11 cellular contexts compared by ENCODE assay signal in genomic region chr19:41862445-41862986, GRCh38. TPM values are rescaled to one million over a fixed set of nuclear protein-coding genes. Genes with fewer than 3 reads are reported as not detected.
A peak's percentile ranks its signal among the peaks of the same experiment; 100 is the strongest.
DNase-seq lines count a peak whose midpoint lies in the region; ATAC-seq and TF ChIP-seq lines count a peak whose summit lies in the region.
"Had no signal": no experiment of that assay in that cellular context is flagged by ENCODE, and none has a peak within 500 bp of the region (broad histone marks: within the 10 kb centered on the region; RNA-seq: fewer than 3 reads in every experiment).

No MANE protein-coding gene starts in this region.

- intact Hi-C loops in activated CD4-positive, alpha-beta T cell treated with anti-CD3 and anti-CD28 coated beads, Interleukin-2, amount 10 ng/mL, durations not matched to agents 24 days and 14 days (cut with micrococcal nuclease): no loop called here

- H3K27ac ChIP-seq in WERI-Rb-1: peak overlapping the region; percentile 19
- peak overlapping the region; percentile 18 for H3K27ac ChIP-seq in fibroblast of lung (ENCODE audit: insufficient read depth, low read length)
- H3K27ac ChIP-seq: colonic mucosa had no signal

- H3K9me3 ChIP-seq in WERI-Rb-1 (ENCODE audit: severe bottlenecking): no peaks in the 10 kb centered on the region
- H3K9me3 ChIP-seq in fibroblast of lung (ENCODE audit: control insufficient read depth, insufficient read depth, low read depth, low read length): no peaks in the 10 kb centered on the region
- H3K9me3 ChIP-seq: colonic mucosa had no signal

- H3K4me1 Mint-ChIP-seq in activated CD4-positive, alpha-beta T cell treated with anti-CD3 and anti-CD28 coated beads, Interleukin-2, amount 10 ng/mL, durations not matched to agents 24 days and 14 days: peaks cover 52% of the 10 kb centered on the region
- H3K4me1 Mint-ChIP-seq in stimulated activated naive B cell treated with anti-CD40 and anti-IgM and Interleukin-4, amounts not matched to agents 10 μg/mL and 1 μg/mL and 100 μg/mL, for 72 hours: peaks cover 33 to 61% of the 10 kb centered on the region in 2 donors

- peak; percentile 64 for DNase-seq in activated CD4-positive, alpha-beta T cell treated with anti-CD3 and anti-CD28 coated beads, Interleukin-2, amount 10 ng/mL, durations not matched to agents 24 days and 14 days
- DNase-seq in activated CD4-positive, alpha-beta T cell treated with anti-CD3 and anti-CD28 coated beads, Interleukin-2, amount 50 U/mL, for 1 hour: no peak
- DNase-seq in WERI-Rb-1 (no peak), fibroblast of lung (ENCODE audit: low read depth in 2 of 2) (no peak), D341Med (ENCODE audit: low spot score) (no peak)
- no peak for DNase-seq in stimulated activated naive B cell treated with anti-CD40 and anti-IgM and Interleukin-4, amounts not matched to agents 10 μg/mL and 1 μg/mL and 100 μg/mL, for 72 hours
- no peak for DNase-seq in effector CD4-positive, alpha-beta T cell
- DNase-seq: colonic mucosa, NCI-H2029 had no signal

- H3K4me3 ChIP-seq in WERI-Rb-1 (ENCODE audit: low read depth, low read length) (no peak overlapping the region), fibroblast of lung (replicated peaks in 1 of 4; ENCODE audit: control extremely low read depth in 1 of 4, insufficient read depth in 1 of 4, low read depth in 3 of 4, low read length in 4 of 4) (peak overlapping the region in 3 of 4 experiments; percentile 92 to 99 (median 97))
- H3K4me3 ChIP-seq: colonic mucosa, lung had no signal

- H4K20me1 ChIP-seq in fibroblast of lung (ENCODE audit: control insufficient read depth, extremely low read depth, insufficient read depth, low read length): no peaks in the 10 kb centered on the region

- peaks cover 8% of the 10 kb centered on the region for H3K4me1 ChIP-seq in fibroblast of lung (ENCODE audit: control insufficient read depth, extremely low read depth, insufficient read depth, low read length)

- H3K27ac Mint-ChIP-seq in activated CD4-positive, alpha-beta T cell treated with anti-CD3 and anti-CD28 coated beads, Interleukin-2, amount 10 ng/mL, durations not matched to agents 24 days and 14 days: peak overlapping the region; percentile 93
- H3K27ac Mint-ChIP-seq in stimulated activated naive B cell treated with anti-CD40 and anti-IgM and Interleukin-4, amounts not matched to agents 10 μg/mL and 1 μg/mL and 100 μg/mL, for 72 hours: peak overlapping the region; percentile 89

- H3K27me3 Mint-ChIP-seq in activated CD4-positive, alpha-beta T cell treated with anti-CD3 and anti-CD28 coated beads, Interleukin-2, amount 10 ng/mL, durations not matched to agents 24 days and 14 days: no peaks in the 10 kb centered on the region
- no peaks in the 10 kb centered on the region for H3K27me3 Mint-ChIP-seq in stimulated activated naive B cell treated with anti-CD40 and anti-IgM and Interleukin-4, amounts not matched to agents 10 μg/mL and 1 μg/mL and 100 μg/mL, for 72 hours

- H3K4me2 ChIP-seq in fibroblast of lung (ENCODE audit: extremely low read depth, insufficient read depth, low read length): peak overlapping the region; percentile 86

- no peak overlapping the region for H2AFZ ChIP-seq in fibroblast of lung (ENCODE audit: low read length)

- peaks cover 60% of the 10 kb centered on the region for H3K36me3 Mint-ChIP-seq in activated CD4-positive, alpha-beta T cell treated with anti-CD3 and anti-CD28 coated beads, Interleukin-2, amount 10 ng/mL, durations not matched to agents 24 days and 14 days (ENCODE audit: low read depth)
- H3K36me3 Mint-ChIP-seq in stimulated activated naive B cell treated with anti-CD40 and anti-IgM and Interleukin-4, amounts not matched to agents 10 μg/mL and 1 μg/mL and 100 μg/mL, for 72 hours: peaks cover 51 to 55% of the 10 kb centered on the region in 2 donors

- H3K9ac ChIP-seq in fibroblast of lung (ENCODE audit: insufficient read depth, low read length): no peak overlapping the region

- TF ChIP-seq CTCF in WERI-Rb-1 (IDR thresholded peaks at IDR 0.05; ENCODE audit: low read depth, low read length) (no peak), fibroblast of lung (conservative IDR thresholded peaks at IDR 0.05 in 1 of 2, IDR thresholded peaks at IDR 0.05 in 1 of 2; ENCODE audit: low read depth in 1 of 2, low read length in 2 of 2) (no peak)

- H3K4me3 Mint-ChIP-seq in activated CD4-positive, alpha-beta T cell treated with anti-CD3 and anti-CD28 coated beads, Interleukin-2, amount 10 ng/mL, durations not matched to agents 24 days and 14 days: peak overlapping the region; percentile 89
- peak overlapping the region; percentile 85 to 92 for H3K4me3 Mint-ChIP-seq in stimulated activated naive B cell treated with anti-CD40 and anti-IgM and Interleukin-4, amounts not matched to agents 10 μg/mL and 1 μg/mL and 100 μg/mL, for 72 hours

- no peak for ATAC-seq in stimulated activated naive B cell treated with anti-CD40 and anti-IgM and Interleukin-4, amounts not matched to agents 10 μg/mL and 1 μg/mL and 100 μg/mL, for 72 hours (replicated peaks)
- ATAC-seq in GM19351 (IDR thresholded peaks at IDR 0.05; ENCODE audit: unreplicated experiment): no peak

- H3K27me3 ChIP-seq in WERI-Rb-1 (ENCODE audit: insufficient read depth, low read depth, severe bottlenecking) (no peaks in the 10 kb centered on the region), fibroblast of lung (ENCODE audit: control insufficient read depth, insufficient read depth, low read length) (no peaks in the 10 kb centered on the region)
- H3K27me3 ChIP-seq: colonic mucosa had no signal

- no peaks in the 10 kb centered on the region for H3K9me3 Mint-ChIP-seq in activated CD4-positive, alpha-beta T cell treated with anti-CD3 and anti-CD28 coated beads, Interleukin-2, amount 10 ng/mL, durations not matched to agents 24 days and 14 days
- no peaks in the 10 kb centered on the region for H3K9me3 Mint-ChIP-seq in stimulated activated naive B cell treated with anti-CD40 and anti-IgM and Interleukin-4, amounts not matched to agents 10 μg/mL and 1 μg/mL and 100 μg/mL, for 72 hours

- H3K36me3 ChIP-seq in WERI-Rb-1: peaks cover 73% of the 10 kb centered on the region
- peaks cover 34% of the 10 kb centered on the region for H3K36me3 ChIP-seq in fibroblast of lung (ENCODE audit: control insufficient read depth, insufficient read depth, low read length)

- peaks cover 64% of the 10 kb centered on the region for H3K79me2 ChIP-seq in fibroblast of lung (ENCODE audit: control insufficient read depth, insufficient read depth, low read length)

RNA-seq across cellular contexts. Expression of gene RPS19, which starts 2.5 kb away (rescaled TPM):
- total RNA-seq in activated CD4-positive, alpha-beta T cell treated with anti-CD3 and anti-CD28 coated beads, Interleukin-2, amount 10 ng/mL, durations not matched to agents 24 days and 14 days: 2,909 and 2,931 TPM in 2 replicates
- 1,183 and 1,320 TPM in 2 replicates for total RNA-seq in fibroblast of lung
- polyA plus RNA-seq in fibroblast of lung: 2,037 and 2,197 TPM in 2 replicates
- polyA plus RNA-seq in fibroblast of lung (2012): 4,097 and 4,526 TPM in 2 replicates
- 662 and 1,252 TPM in 2 replicates for polyA minus RNA-seq in fibroblast of lung (ENCODE audit: low replicate concordance)

RNA-seq across cellular contexts. Expression of gene CD79A, which starts 14.6 kb away (rescaled TPM):
- total RNA-seq in activated CD4-positive, alpha-beta T cell treated with anti-CD3 and anti-CD28 coated beads, Interleukin-2, amount 10 ng/mL, durations not matched to agents 24 days and 14 days: 2.6 and 2.7 TPM in 2 replicates
- total RNA-seq in fibroblast of lung: under 0.01 and 0.17 TPM in 2 replicates
- 0.07 and 0.17 TPM in 2 replicates for polyA plus RNA-seq in fibroblast of lung
- polyA plus RNA-seq in fibroblast of lung (2012): 0.14 TPM in 1 of 2 replicates, not detected in the other
- not detected in 2 replicates for polyA minus RNA-seq in fibroblast of lung (ENCODE audit: low replicate concordance)

RNA-seq across cellular contexts. Expression of gene DMRTC2, which starts 17.7 kb away (rescaled TPM):
- total RNA-seq in activated CD4-positive, alpha-beta T cell treated with anti-CD3 and anti-CD28 coated beads, Interleukin-2, amount 10 ng/mL, durations not matched to agents 24 days and 14 days: not detected in 2 replicates
- total RNA-seq in fibroblast of lung: not detected in 2 replicates
- not detected in 2 replicates for polyA plus RNA-seq in fibroblast of lung
- not detected in 2 replicates for polyA plus RNA-seq in fibroblast of lung (2012)
- not detected in 2 replicates for polyA minus RNA-seq in fibroblast of lung (ENCODE audit: low replicate concordance)
- total RNA-seq: colonic mucosa, lung had no signal

RNA-seq across cellular contexts. Expression of gene LYPD4, which starts 18.0 kb away (rescaled TPM):
- total RNA-seq in activated CD4-positive, alpha-beta T cell treated with anti-CD3 and anti-CD28 coated beads, Interleukin-2, amount 10 ng/mL, durations not matched to agents 24 days and 14 days: not detected in 2 replicates
- total RNA-seq in fibroblast of lung: not detected in 2 replicates
- polyA plus RNA-seq in fibroblast of lung: not detected in 2 replicates
- not detected in 2 replicates for polyA plus RNA-seq in fibroblast of lung (2012)
- not detected in 2 replicates for polyA minus RNA-seq in fibroblast of lung (ENCODE audit: low replicate concordance)
- total RNA-seq: colonic mucosa, lung had no signal
- polyA plus RNA-seq: lung had no signal

RNA-seq across cellular contexts. Expression of gene ARHGEF1, which starts 20.5 kb away (rescaled TPM):
- total RNA-seq in activated CD4-positive, alpha-beta T cell treated with anti-CD3 and anti-CD28 coated beads, Interleukin-2, amount 10 ng/mL, durations not matched to agents 24 days and 14 days: 365 and 378 TPM in 2 replicates
- 21.6 TPM in 2 replicates for total RNA-seq in fibroblast of lung
- polyA plus RNA-seq in fibroblast of lung: 23.9 and 32.2 TPM in 2 replicates
- polyA plus RNA-seq in fibroblast of lung (2012): 34.0 and 53.6 TPM in 2 replicates
- 19.6 and 36.9 TPM in 2 replicates for polyA minus RNA-seq in fibroblast of lung (ENCODE audit: low replicate concordance)
